In the genomic region with DNA sequence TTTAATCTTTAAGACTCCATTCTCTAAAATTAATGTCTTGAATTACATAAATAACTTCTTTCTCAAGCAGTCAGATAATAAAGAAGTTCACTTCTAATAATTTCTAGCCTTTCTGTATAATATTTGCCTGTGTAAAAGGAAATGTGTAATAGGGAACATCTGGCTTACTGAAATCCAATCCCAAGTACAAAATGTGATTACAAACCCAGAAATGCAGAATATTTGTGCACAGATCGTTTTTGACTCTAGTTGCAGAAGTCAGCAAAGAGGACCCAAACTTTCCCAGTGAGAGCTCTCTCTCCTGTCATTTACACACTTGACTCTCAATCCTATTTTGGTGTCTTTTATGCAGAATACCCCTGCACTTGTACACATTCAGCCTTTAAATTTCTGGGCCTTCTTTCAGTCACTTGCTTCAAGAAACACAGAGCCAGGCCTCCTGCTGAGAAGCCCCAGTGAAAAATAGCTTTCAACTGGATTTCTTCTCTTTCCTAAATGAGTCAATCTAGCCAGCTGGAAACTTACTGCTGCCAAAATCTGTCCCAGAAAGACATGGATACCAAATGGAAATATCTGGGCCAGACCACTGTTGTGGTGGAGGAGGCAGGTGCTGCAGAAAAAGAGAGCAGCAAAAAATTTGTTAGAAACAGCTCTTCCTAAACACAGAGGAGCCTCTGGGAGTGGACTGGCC, we compare ENCODE assay signal across 1 cellular context.
TF ChIP-seq lines count a peak whose summit lies in the region.

No MANE protein-coding gene starts in this region.

TF ChIP-seq in SK-N-SH, 30 proteins besides CTCF, POLR2A, EP300 and RAD21 (continued from another document):
- TF ChIP-seq IRF3 (IDR thresholded peaks at IDR 0.05; ENCODE audit: low read depth, low read length), result no peak
